11 cellular contexts compared by ENCODE assay signal in the genomic region with DNA sequence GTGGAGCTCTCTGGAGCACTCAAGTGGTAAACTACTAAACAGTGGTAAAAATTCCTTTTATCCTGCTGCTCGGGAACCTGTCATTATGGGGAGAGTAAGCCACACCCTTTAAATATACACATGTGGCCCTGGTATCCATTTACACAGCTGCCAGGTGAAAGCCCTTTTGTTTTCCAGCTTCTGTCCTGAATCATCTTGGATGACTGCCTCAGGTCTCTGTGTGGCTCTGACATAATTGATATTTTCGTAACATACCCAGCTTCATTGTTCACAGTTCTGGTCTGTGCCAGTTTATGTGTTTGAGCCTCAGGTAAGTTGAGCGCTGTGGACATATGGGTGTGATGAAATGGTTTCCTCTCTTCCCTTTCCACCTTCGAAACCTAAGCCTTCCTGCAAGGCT. TPM values are rescaled to one million over a fixed set of nuclear protein-coding genes. Genes with fewer than 3 reads are reported as not detected.
A peak's percentile ranks its signal among the peaks of the same experiment; 100 is the strongest.
DNase-seq lines count a peak whose midpoint lies in the region; ATAC-seq and TF ChIP-seq lines count a peak whose summit lies in the region.
"Had no signal": no experiment of that assay in that cellular context is flagged by ENCODE, and none has a peak within 500 bp of the region (broad histone marks: within the 10 kb centered on the region; RNA-seq: fewer than 3 reads in every experiment).

No MANE protein-coding gene starts in this region.

- no peaks in the 10 kb centered on the region for H3K27me3 Mint-ChIP-seq in activated CD8-positive, alpha-beta memory T cell treated with anti-CD3 and anti-CD28 coated beads, Interleukin-2, amount 10 ng/mL, durations not matched to agents 7 days and 5 days

- peak overlapping the region; percentile 52 for H3K27ac Mint-ChIP-seq in activated CD8-positive, alpha-beta memory T cell treated with anti-CD3 and anti-CD28 coated beads, Interleukin-2, amount 10 ng/mL, durations not matched to agents 7 days and 5 days
- H3K27ac Mint-ChIP-seq: brain had no signal

- no peaks in the 10 kb centered on the region for H3K9me3 ChIP-seq in mammary epithelial cell (replicated peaks; ENCODE audit: insufficient read depth, low read length)
- no peaks in the 10 kb centered on the region for H3K9me3 ChIP-seq in stomach
- H3K9me3 ChIP-seq in adrenal gland (replicated peaks in 1 of 3), result no peaks in the 10 kb centered on the region

- peak overlapping the region; percentile 54 for H2AFZ ChIP-seq in mammary epithelial cell (ENCODE audit: low read depth, low read length)

- H3K27ac ChIP-seq in mammary epithelial cell (ENCODE audit: insufficient read depth, low read depth, low read length) (peak overlapping the region; percentile 72), stomach (peak overlapping the region in 4 of 5 donors; percentile 22 to 70 (median 52)), adrenal gland (no peak overlapping the region)

- H3K36me3 ChIP-seq in mammary epithelial cell (ENCODE audit: insufficient read depth, low read length) (no peaks in the 10 kb centered on the region), stomach (no peaks in the 10 kb centered on the region), adrenal gland (replicated peaks in 1 of 2) (no peaks in the 10 kb centered on the region)

- no peak for TF ChIP-seq CTCF in mammary epithelial cell (conservative IDR thresholded peaks at IDR 0.05 in 1 of 2, IDR thresholded peaks at IDR 0.05 in 1 of 2; ENCODE audit: extremely low read depth in 1 of 2, insufficient read depth in 1 of 2, low read depth in 1 of 2, low read length in 2 of 2)
- no peak for TF ChIP-seq CTCF in stomach (IDR thresholded peaks at IDR 0.05)
- TF ChIP-seq CTCF in adrenal gland (IDR thresholded peaks at IDR 0.05), result no peak

- DNase-seq in activated CD8-positive, alpha-beta memory T cell treated with anti-CD3 and anti-CD28 coated beads, Interleukin-2, amount 10 ng/mL, durations not matched to agents 7 days and 5 days, result no peak
- DNase-seq in activated CD8-positive, alpha-beta memory T cell treated with anti-CD3 and anti-CD28 coated beads, Interleukin-2, amount 50 U/mL, for 48 hours, result no peak
- DNase-seq in NCI-H2196 (lab: John Stamatoyannopoulos, UW; ENCODE audit: unreplicated experiment), result peak; percentile 90
- peak; percentile 99 for DNase-seq in mammary epithelial cell
- no peak for DNase-seq in stomach
- no peak for DNase-seq in adrenal gland
- no peak for DNase-seq in ACHN
- no peak for DNase-seq in T1000 (lab: John Stamatoyannopoulos, UW)
- DNase-seq: KG1, mesenchymal stem cell had no signal

- H3K9me3 Mint-ChIP-seq in activated CD8-positive, alpha-beta memory T cell treated with anti-CD3 and anti-CD28 coated beads, Interleukin-2, amount 10 ng/mL, durations not matched to agents 7 days and 5 days (ENCODE audit: low read depth), result no peaks in the 10 kb centered on the region
- H3K9me3 Mint-ChIP-seq: brain had no signal

- in situ Hi-C loops in mammary epithelial cell (cut with MboI; ENCODE audit: low sequenced_read_pairs in 2 of 2), result no loop called here
- in situ Hi-C loops in ACHN (cut with HindIII; ENCODE audit: low pct_ligation_motif_present, low pct_unique_long_range_greater_than_20kb, low sequenced_read_pairs), result no loop called here

- H3K4me3 Mint-ChIP-seq in activated CD8-positive, alpha-beta memory T cell treated with anti-CD3 and anti-CD28 coated beads, Interleukin-2, amount 10 ng/mL, durations not matched to agents 7 days and 5 days, result peak overlapping the region; percentile 9
- H3K4me3 Mint-ChIP-seq: brain had no signal

- TF ChIP-seq POLR2A in stomach (IDR thresholded peaks at IDR 0.05) (no peak), adrenal gland (IDR thresholded peaks at IDR 0.05) (no peak)

- WGBS in mammary epithelial cell (ENCODE audit: low coverage, missing lambda C conversion rate), result 0% methylated on average over 4 of the region's 4 CpGs
- 20 to 38% (median 25%) methylated on average over 4 of the region's 4 CpGs for WGBS in stomach, 5 donors
- WGBS in adrenal gland, 4 donors, result 46 to 49% (median 47%) methylated on average over 4 of the region's 4 CpGs

- no TSS peak for BruUV-seq in mammary epithelial cell (replicated peaks; lab: Mats Ljungman, UMichigan)

- intact Hi-C loops in mammary epithelial cell (cut with micrococcal nuclease), result loop anchor here (1.0 kb wide), 2 partner anchors 15 to 77 kb away; partner anchors contain the start of gene TTC39C
- intact Hi-C loops in stomach (cut with DNase I; ENCODE audit: low total_unique reads), result no loop called here
- intact Hi-C loops in adrenal gland (cut with DNase I), result no loop called here

- peak overlapping the region; percentile 40 for H3K4me2 ChIP-seq in mammary epithelial cell (ENCODE audit: insufficient read depth, low read depth, low read length)

- ATAC-seq in activated CD8-positive, alpha-beta memory T cell treated with anti-CD3 and anti-CD28 coated beads, Interleukin-2, amount 10 ng/mL, durations not matched to agents 7 days and 5 days, result no peak

- H3K4me1 Mint-ChIP-seq in activated CD8-positive, alpha-beta memory T cell treated with anti-CD3 and anti-CD28 coated beads, Interleukin-2, amount 10 ng/mL, durations not matched to agents 7 days and 5 days, result peaks cover 63% of the 10 kb centered on the region

- H3K4me1 ChIP-seq in mammary epithelial cell (ENCODE audit: insufficient read depth, low read length) (peaks cover 32% of the 10 kb centered on the region), stomach (peaks cover 0 to 27% (median 8%) of the 10 kb centered on the region in 4 donors), adrenal gland (replicated peaks in 1 of 2) (peaks cover 0 to 9% of the 10 kb centered on the region in 2 donors)

- CTCF ChIA-PET in activated CD8-positive, alpha-beta memory T cell treated with anti-CD3 and anti-CD28 coated beads, Interleukin-2, amount 10 ng/mL, durations not matched to agents 7 days and 5 days (lab: Charles Lee), result interaction anchor here (0.9 to 1.8 kb wide), 3 partner anchors 78 to 130 kb away, joined by 3 to 5 read pairs (median 4); no protein-coding TSS in a partner anchor
- CTCF ChIA-PET in mammary epithelial cell (lab: Charles Lee; ENCODE audit: low non-redundant PET), result no interaction called here

- no peak for TF ChIP-seq EP300 in stomach (IDR thresholded peaks at IDR 0.05)

- H3K27me3 ChIP-seq in mammary epithelial cell (ENCODE audit: insufficient read depth, low read length) (no peaks in the 10 kb centered on the region), stomach (no peaks in the 10 kb centered on the region), adrenal gland (no peaks in the 10 kb centered on the region)

- H3K36me3 Mint-ChIP-seq in activated CD8-positive, alpha-beta memory T cell treated with anti-CD3 and anti-CD28 coated beads, Interleukin-2, amount 10 ng/mL, durations not matched to agents 7 days and 5 days, result peaks cover 6% of the 10 kb centered on the region
- H3K36me3 Mint-ChIP-seq: brain had no signal

- no peaks in the 10 kb centered on the region for H4K20me1 ChIP-seq in mammary epithelial cell (ENCODE audit: insufficient read depth, low read length)

- H3K79me2 ChIP-seq in mammary epithelial cell (ENCODE audit: insufficient read depth, low read length), result no peaks in the 10 kb centered on the region

- H3K4me3 ChIP-seq in mammary epithelial cell (replicated peaks in 1 of 3; ENCODE audit: insufficient read depth in 1 of 3, low read depth in 2 of 3, low read length in 3 of 3) (no peak overlapping the region), stomach (no peak overlapping the region), adrenal gland (no peak overlapping the region)

- dilution Hi-C loops in mammary epithelial cell (cut with HindIII; ENCODE audit: low sequenced_read_pairs), result no loop called here

- H3K9ac ChIP-seq in mammary epithelial cell (ENCODE audit: insufficient read depth, low read length), result peak overlapping the region; percentile 23

RNA-seq across cellular contexts. Expression of gene TTC39C, which starts 15.7 kb away (rescaled TPM):
- 10 to 100 TPM; 59.0 to 69.7 TPM for total RNA-seq in activated CD8-positive, alpha-beta memory T cell treated with anti-CD3 and anti-CD28 coated beads, Interleukin-2, amount 10 ng/mL, durations not matched to agents 7 days and 5 days
- total RNA-seq in mammary epithelial cell (10 to 100 TPM; 12.0 to 31.0 TPM), stomach (10 to 100 TPM in 4 of 5 donors, 1 to 10 TPM in 1; 1.8 to 42.0 (median 29.0) TPM), adrenal gland (10 to 100 TPM; 37.9 to 77.6 (median 51.0) TPM)
- polyA plus RNA-seq in mammary epithelial cell (16.4 TPM), stomach (10 to 100 TPM; 10.8 to 19.3 (median 12.7) TPM), adrenal gland (10 to 100 TPM; 31.2 to 53.5 (median 35.9) TPM)
- 44.2 TPM for polyA minus RNA-seq in mammary epithelial cell

Comparison
In these comparisons a context has a peak if more than half of its experiments do, and no peak if none do; other contexts are left out.
1. DNase-seq: peak in NCI-H2196 (single experiment) and mammary epithelial cell (single experiment); none in activated CD8-positive, alpha-beta memory T cell treated with anti-CD3 and anti-CD28 coated beads, Interleukin-2, amount 10 ng/mL, durations not matched to agents 7 days and 5 days (single experiment), activated CD8-positive, alpha-beta memory T cell treated with anti-CD3 and anti-CD28 coated beads, Interleukin-2, amount 50 U/mL, for 48 hours (single experiment), stomach (single experiment), adrenal gland (0 of 7), ACHN (single experiment) and T1000 (single experiment).
2. H3K27ac ChIP-seq: peak in mammary epithelial cell (single experiment) and stomach (4 of 5); none in adrenal gland (0 of 5).